ENCODE assay signal across 8 cellular contexts in genomic region chr3:72482589-72483249, GRCh38. TPM values are rescaled to one million over a fixed set of nuclear protein-coding genes. Genes with fewer than 3 reads are reported as not detected.
DNase-seq lines count a peak whose midpoint lies in the region; ATAC-seq, FAIRE-seq and TF ChIP-seq lines count a peak whose summit lies in the region.

No MANE protein-coding gene starts in this region.

- no peaks in the 10 kb centered on the region for H3K27me3 Mint-ChIP-seq in activated CD8-positive, alpha-beta T cell treated with anti-CD3 and anti-CD28 coated beads, Interleukin-2, amount 10 ng/mL, durations not matched to agents 7 days and 5 days (ENCODE audit: low read depth)
- no peaks in the 10 kb centered on the region for H3K27me3 Mint-ChIP-seq in natural killer cell (ENCODE audit: low read depth in 2 of 2)
- H3K27me3 Mint-ChIP-seq in stimulated activated naive CD8-positive, alpha-beta T cell treated with anti-CD3 and anti-CD28 coated beads, Interleukin-15, amount 100 ng/mL, for 72 hours = no peaks in the 10 kb centered on the region

- H3K4me3 ChIP-seq in LNCaP clone FGC (ENCODE audit: low read depth, low read length) (no peak overlapping the region), epithelial cell of esophagus (ENCODE audit: low read length) (no peak overlapping the region)

- no peaks in the 10 kb centered on the region for H3K9me3 Mint-ChIP-seq in activated CD8-positive, alpha-beta T cell treated with anti-CD3 and anti-CD28 coated beads, Interleukin-2, amount 10 ng/mL, durations not matched to agents 7 days and 5 days (ENCODE audit: insufficient read depth)
- no peaks in the 10 kb centered on the region for H3K9me3 Mint-ChIP-seq in natural killer cell
- peaks cover 5 to 24% of the 10 kb centered on the region in 2 donors for H3K9me3 Mint-ChIP-seq in stimulated activated naive CD8-positive, alpha-beta T cell treated with anti-CD3 and anti-CD28 coated beads, Interleukin-15, amount 100 ng/mL, for 72 hours

- CTCF ChIA-PET in activated CD8-positive, alpha-beta T cell treated with anti-CD3 and anti-CD28 coated beads, Interleukin-2, amount 10 ng/mL, durations not matched to agents 7 days and 5 days (lab: Charles Lee) = interaction anchor here (1.0 to 1.5 kb wide), 4 partner anchors 9 to 607 kb away, joined by 3 to 6 read pairs (median 4); no protein-coding TSS in a partner anchor

- H3K4me3 Mint-ChIP-seq in activated CD8-positive, alpha-beta T cell treated with anti-CD3 and anti-CD28 coated beads, Interleukin-2, amount 10 ng/mL, durations not matched to agents 7 days and 5 days = peak overlapping the region; percentile 61
- H3K4me3 Mint-ChIP-seq in natural killer cell = peak overlapping the region; percentile 85
- peak overlapping the region; percentile 69 to 72 for H3K4me3 Mint-ChIP-seq in stimulated activated naive CD8-positive, alpha-beta T cell treated with anti-CD3 and anti-CD28 coated beads, Interleukin-15, amount 100 ng/mL, for 72 hours

- intact Hi-C loops in natural killer cell (cut with micrococcal nuclease) = no loop called here
- intact Hi-C loops in head of caudate nucleus (cut with DNase I) = no loop called here

- H3K27ac Mint-ChIP-seq in activated CD8-positive, alpha-beta T cell treated with anti-CD3 and anti-CD28 coated beads, Interleukin-2, amount 10 ng/mL, durations not matched to agents 7 days and 5 days = peak overlapping the region; percentile 78
- peak overlapping the region; percentile 81 to 84 for H3K27ac Mint-ChIP-seq in natural killer cell
- H3K27ac Mint-ChIP-seq in stimulated activated naive CD8-positive, alpha-beta T cell treated with anti-CD3 and anti-CD28 coated beads, Interleukin-15, amount 100 ng/mL, for 72 hours = peak overlapping the region; percentile 76 to 94

- POLR2A ChIA-PET in activated CD8-positive, alpha-beta T cell treated with anti-CD3 and anti-CD28 coated beads, Interleukin-2, amount 10 ng/mL, durations not matched to agents 7 days and 5 days (lab: Charles Lee) = interaction anchor here (0.5 kb wide), 1 partner anchor 367 kb away, joined by 3 read pairs; no protein-coding TSS in a partner anchor

- peaks cover 28% of the 10 kb centered on the region for H3K4me1 Mint-ChIP-seq in activated CD8-positive, alpha-beta T cell treated with anti-CD3 and anti-CD28 coated beads, Interleukin-2, amount 10 ng/mL, durations not matched to agents 7 days and 5 days (ENCODE audit: low read depth)
- peaks cover 20 to 22% of the 10 kb centered on the region in 2 donors for H3K4me1 Mint-ChIP-seq in natural killer cell
- peaks cover 56% of the 10 kb centered on the region for H3K4me1 Mint-ChIP-seq in stimulated activated naive CD8-positive, alpha-beta T cell treated with anti-CD3 and anti-CD28 coated beads, Interleukin-15, amount 100 ng/mL, for 72 hours

- peak; percentile 21 for DNase-seq in GM19239 (ENCODE audit: insufficient read length, low spot score)
- peak; percentile 13 for DNase-seq in LNCaP clone FGC (ENCODE audit: low read depth)
- peak; percentile 78 for DNase-seq in activated CD8-positive, alpha-beta T cell treated with anti-CD3 and anti-CD28 coated beads, Interleukin-2, amount 10 ng/mL, durations not matched to agents 7 days and 5 days
- DNase-seq in epithelial cell of esophagus (ENCODE audit: low read depth) = peak; percentile 70
- DNase-seq in natural killer cell = peak; percentile 34
- peak; percentile 38 to 71 for DNase-seq in stimulated activated naive CD8-positive, alpha-beta T cell treated with anti-CD3 and anti-CD28 coated beads, Interleukin-15, amount 100 ng/mL, for 72 hours
- DNase-seq in head of caudate nucleus = no peak
- no peak for DNase-seq in NCI-H187 (lab: John Stamatoyannopoulos, UW)

- peak; percentile 84 for ATAC-seq in activated CD8-positive, alpha-beta T cell treated with anti-CD3 and anti-CD28 coated beads, Interleukin-2, amount 10 ng/mL, durations not matched to agents 7 days and 5 days
- peak; percentile 87 to 93 (median 87) for ATAC-seq in natural killer cell
- ATAC-seq in stimulated activated naive CD8-positive, alpha-beta T cell treated with anti-CD3 and anti-CD28 coated beads, Interleukin-15, amount 100 ng/mL, for 72 hours = peak; percentile 76

- TF ChIP-seq CTCF in LNCaP clone FGC (IDR thresholded peaks at IDR 0.05; ENCODE audit: control insufficient read depth, extremely low read depth, insufficient read depth) (no peak), epithelial cell of esophagus (IDR thresholded peaks at IDR 0.05; ENCODE audit: insufficient read depth, low read depth, low read length, missing control alignments) (no peak), natural killer cell (IDR thresholded peaks at IDR 0.05) (no peak)

- peak; percentile 90 for FAIRE-seq in GM19239 (lab: Jason Lieb, UNC)

- H3K36me3 Mint-ChIP-seq in activated CD8-positive, alpha-beta T cell treated with anti-CD3 and anti-CD28 coated beads, Interleukin-2, amount 10 ng/mL, durations not matched to agents 7 days and 5 days (ENCODE audit: low read depth) = peaks cover 2% of the 10 kb centered on the region
- H3K36me3 Mint-ChIP-seq in natural killer cell = no peaks in the 10 kb centered on the region

RNA-seq across cellular contexts. Expression of gene RYBP, which starts 36.3 kb away (rescaled TPM):
- 1 to 10 TPM; 9.1 to 9.3 TPM for total RNA-seq in activated CD8-positive, alpha-beta T cell treated with anti-CD3 and anti-CD28 coated beads, Interleukin-2, amount 10 ng/mL, durations not matched to agents 7 days and 5 days
- total RNA-seq in natural killer cell = 10 to 100 TPM; 10.2 to 12.0 (median 11.0) TPM

Comparison
In these comparisons a context has a peak if more than half of its experiments do, and no peak if none do; other contexts are left out.
1. DNase-seq: peak in GM19239 (single experiment), LNCaP clone FGC (single experiment), activated CD8-positive, alpha-beta T cell treated with anti-CD3 and anti-CD28 coated beads, Interleukin-2, amount 10 ng/mL, durations not matched to agents 7 days and 5 days (single experiment), epithelial cell of esophagus (single experiment), natural killer cell (single experiment) and stimulated activated naive CD8-positive, alpha-beta T cell treated with anti-CD3 and anti-CD28 coated beads, Interleukin-15, amount 100 ng/mL, for 72 hours (2 of 2); none in head of caudate nucleus (0 of 42) and NCI-H187 (0 of 2).
2. Peak in every context shown above with its lines, with median percentiles within 50 percentile points of each other: ATAC-seq, H3K27ac Mint-ChIP-seq and H3K4me3 Mint-ChIP-seq.